Comparison of ENCODE assay signal across 9 cellular contexts in genomic region chr1:24955161-24955560, GRCh38. TPM values are rescaled to one million over a fixed set of nuclear protein-coding genes. Genes with fewer than 3 reads are reported as not detected.
A peak's percentile ranks its signal among the peaks of the same experiment; 100 is the strongest.
DNase-seq lines count a peak whose midpoint lies in the region; ATAC-seq and TF ChIP-seq lines count a peak whose summit lies in the region.
"Had no signal": no experiment of that assay in that cellular context is flagged by ENCODE, and none has a peak within 500 bp of the region (broad histone marks: within the 10 kb centered on the region; RNA-seq: fewer than 3 reads in every experiment).

No MANE protein-coding gene starts in this region.

- H3K27me3 Mint-ChIP-seq in endodermal cell (ENCODE audit: insufficient read depth) = no peaks in the 10 kb centered on the region

- H3K4me3 Mint-ChIP-seq in endodermal cell = no peak overlapping the region

- 78% methylated on average over 5 of the region's 5 CpGs for WGBS in prostate gland
- 81 to 90% methylated on average over 5 of the region's 5 CpGs for WGBS in endodermal cell (ENCODE audit: insufficient coverage in 1 of 2, insufficient read length in 1 of 2), 2 experiments

- peak; percentile 44 for ATAC-seq in GM18867 (IDR thresholded peaks at IDR 0.05; ENCODE audit: unreplicated experiment)

- H3K4me2 ChIP-seq in osteoblast (ENCODE audit: insufficient read depth, low read length) = peak overlapping the region; percentile 18

- H3K4me3 ChIP-seq in osteoblast (ENCODE audit: insufficient read depth, low read length) = no peak overlapping the region
- no peak overlapping the region for H3K4me3 ChIP-seq in SJCRH30
- H3K4me3 ChIP-seq in prostate gland = no peak overlapping the region
- H3K4me3 ChIP-seq in endodermal cell (ENCODE audit: low read length) = no peak overlapping the region
- H3K4me3 ChIP-seq: lung had no signal

- peaks cover 7% of the 10 kb centered on the region for H3K4me1 Mint-ChIP-seq in endodermal cell

- no peaks in the 10 kb centered on the region for H3K36me3 Mint-ChIP-seq in endodermal cell (ENCODE audit: low read depth)

- H3K4me1 ChIP-seq in osteoblast (ENCODE audit: insufficient read depth, low read length) = peaks cover 9% of the 10 kb centered on the region
- no peaks in the 10 kb centered on the region for H3K4me1 ChIP-seq in SJCRH30
- H3K4me1 ChIP-seq in prostate gland (replicated peaks) = no peaks in the 10 kb centered on the region
- H3K4me1 ChIP-seq in endodermal cell (ENCODE audit: control insufficient read depth, insufficient read depth, low read length) = no peaks in the 10 kb centered on the region

- no peaks in the 10 kb centered on the region for H3K36me3 ChIP-seq in osteoblast (ENCODE audit: insufficient read depth, low read length)
- no peaks in the 10 kb centered on the region for H3K36me3 ChIP-seq in SJCRH30
- H3K36me3 ChIP-seq in prostate gland = no peaks in the 10 kb centered on the region
- H3K36me3 ChIP-seq in endodermal cell (ENCODE audit: control insufficient read depth, insufficient read depth, low read length) = no peaks in the 10 kb centered on the region

- no peak for TF ChIP-seq POLR2A in prostate gland (IDR thresholded peaks at IDR 0.05)

- no peak overlapping the region for H3K27ac Mint-ChIP-seq in endodermal cell

- no peaks in the 10 kb centered on the region for H3K27me3 ChIP-seq in osteoblast (ENCODE audit: insufficient read depth, low read length)
- H3K27me3 ChIP-seq in SJCRH30 = peaks cover 35% of the 10 kb centered on the region
- no peaks in the 10 kb centered on the region for H3K27me3 ChIP-seq in prostate gland (replicated peaks; ENCODE audit: insufficient read depth)
- H3K27me3 ChIP-seq in endodermal cell (ENCODE audit: control insufficient read depth, insufficient read depth, low read length, poor library complexity, severe bottlenecking) = no peaks in the 10 kb centered on the region

- H3K79me2 ChIP-seq in osteoblast (ENCODE audit: insufficient read depth, low read length) = peaks cover 6% of the 10 kb centered on the region

- H3K9me3 ChIP-seq in osteoblast (ENCODE audit: low read depth, low read length) (no peaks in the 10 kb centered on the region), SJCRH30 (replicated peaks) (no peaks in the 10 kb centered on the region; the same call in 1 of the 2 replicates), prostate gland (no peaks in the 10 kb centered on the region), endodermal cell (ENCODE audit: control insufficient read depth, low read length) (no peaks in the 10 kb centered on the region)

- no peak overlapping the region for H2AFZ ChIP-seq in osteoblast (ENCODE audit: low read length)

- peak; percentile 93 for DNase-seq in NCI-H226
- peak; percentile 54 for DNase-seq in activated T-cell treated with anti-CD3 and anti-CD28 coated beads, Interleukin-2, amount 50 U/mL, for 1 hour
- peak; percentile 90 for DNase-seq in osteoblast (ENCODE audit: insufficient read length, low spot score, missing footprints)
- DNase-seq in SJCRH30 = no peak
- DNase-seq in prostate gland (ENCODE audit: low spot score) = no peak
- DNase-seq in HuH-7.5 (ENCODE audit: low spot score) = no peak
- no peak for DNase-seq in endodermal cell

- H3K9ac ChIP-seq in endodermal cell (ENCODE audit: extremely low read depth, low read length, poor library complexity, severe bottlenecking) = no peak overlapping the region

- intact Hi-C loops in prostate gland (cut with DNase I) = no loop called here

- H4K20me1 ChIP-seq in osteoblast (ENCODE audit: insufficient read depth, low read length) = no peaks in the 10 kb centered on the region

- H3K9me3 Mint-ChIP-seq in endodermal cell = no peaks in the 10 kb centered on the region

- TF ChIP-seq CTCF in osteoblast (IDR thresholded peaks at IDR 0.05; ENCODE audit: extremely low read depth, low read depth, low read length) (no peak), prostate gland (IDR thresholded peaks at IDR 0.05) (no peak), endodermal cell (conservative IDR thresholded peaks at IDR 0.05) (no peak)

- no peak overlapping the region for H3K27ac ChIP-seq in osteoblast (ENCODE audit: low read depth, low read length)
- no peak overlapping the region for H3K27ac ChIP-seq in SJCRH30
- H3K27ac ChIP-seq in prostate gland = no peak overlapping the region
- no peak overlapping the region for H3K27ac ChIP-seq in endodermal cell (ENCODE audit: low read depth, low read length)

RNA-seq across cellular contexts. Expression of gene RUNX3, which starts 25.1 kb away (rescaled TPM):
- total RNA-seq in osteoblast (1.8 and 3.6 TPM in 2 replicates), prostate gland (1 to 10 TPM; 2.5 to 3.4 TPM), endodermal cell (under 1 TPM; 0.24 to 0.31 TPM)
- 0.02 TPM in 1 of 2 replicates, not detected in the other for total RNA-seq in SJCRH30 (2014; rRNA removed; shearing (Covaris generic))
- 0.14 TPM for polyA plus RNA-seq in endodermal cell (2013, experiment 1 of 2)
- 0.17 TPM for polyA plus RNA-seq in endodermal cell (2013, experiment 2 of 2)

Comparison
In these comparisons a context has a peak if more than half of its experiments do, and no peak if none do; other contexts are left out.
1. DNase-seq: peak in NCI-H226 (single experiment), activated T-cell treated with anti-CD3 and anti-CD28 coated beads, Interleukin-2, amount 50 U/mL, for 1 hour (single experiment) and osteoblast (single experiment); none in SJCRH30 (0 of 2), prostate gland (single experiment), HuH-7.5 (single experiment) and endodermal cell (single experiment).